ENCODE assay signal across 8 cellular contexts in genomic region chr10:5623081-5623748, GRCh38. TPM values are rescaled to one million over a fixed set of nuclear protein-coding genes. Genes with fewer than 3 reads are reported as not detected.
A peak's percentile ranks its signal among the peaks of the same experiment; 100 is the strongest.
DNase-seq lines count a peak whose midpoint lies in the region; ATAC-seq and TF ChIP-seq lines count a peak whose summit lies in the region.

No MANE protein-coding gene starts in this region.

- no peaks in the 10 kb centered on the region for H3K79me2 ChIP-seq in neural progenitor cell (ENCODE audit: low read depth)

- TF ChIP-seq POLR2A in IMR-90 (IDR thresholded peaks at IDR 0.05; ENCODE audit: low read depth, low read length) (0 out of 2 replicates have a peak, but pooled peaks have one; percentile 44), stomach (IDR thresholded peaks at IDR 0.05) (no peak)

- no peaks in the 10 kb centered on the region for H3K36me3 Mint-ChIP-seq in neural progenitor cell

- peak overlapping the region; percentile 66; the same call in 1 of the 2 replicates for H2BK20ac ChIP-seq in IMR-90 (ENCODE audit: low read depth, low read length)

- H3K27me3 ChIP-seq in IMR-90 (ENCODE audit: control insufficient read depth, insufficient read depth, low read length) (no peaks in the 10 kb centered on the region), neural progenitor cell (no peaks in the 10 kb centered on the region), stomach (no peaks in the 10 kb centered on the region)

- peak overlapping the region; percentile 86; the same call in 1 of the 2 replicates for H3K4ac ChIP-seq in IMR-90 (ENCODE audit: low read depth, low read length)

- no peaks in the 10 kb centered on the region for H3K9me1 ChIP-seq in IMR-90 (ENCODE audit: insufficient read depth, low read length)

- no peaks in the 10 kb centered on the region for H3K79me1 ChIP-seq in IMR-90 (ENCODE audit: low read depth in 1 of 2, low read length in 2 of 2)

- H2AK5ac ChIP-seq in IMR-90 (ENCODE audit: low read depth, low read length) = peak overlapping the region; percentile 77

- in situ Hi-C loops in IMR-90 (cut with MboI; ENCODE audit: low sequenced_read_pairs) = loop anchor here (5.0 to 25.0 kb wide), 2 partner anchors 181 to 786 kb away; partner anchors contain the start of gene AKR1E2

- peak overlapping the region; percentile 77 for H2AK9ac ChIP-seq in IMR-90 (replicated peaks; ENCODE audit: low read depth, low read length, poor library complexity)

- H3K4me1 ChIP-seq in IMR-90 (ENCODE audit: control insufficient read depth, insufficient read depth, low read length) = peaks cover 2% of the 10 kb centered on the region
- no peaks in the 10 kb centered on the region for H3K4me1 ChIP-seq in neural progenitor cell
- H3K4me1 ChIP-seq in stomach = peaks cover 6 to 56% (median 32%) of the 10 kb centered on the region in 4 donors

- dilution Hi-C loops in IMR-90 (cut with HindIII; ENCODE audit: low sequenced_read_pairs, unreplicated experiment) = no loop called here

- no peak for TF ChIP-seq EP300 in stomach (IDR thresholded peaks at IDR 0.05)

- H3K23ac ChIP-seq in IMR-90 (ENCODE audit: low read depth, low read length) = no peak overlapping the region

- peak; percentile 99 for TF ChIP-seq RAD21 in IMR-90 (IDR thresholded peaks at IDR 0.05; ENCODE audit: low read length)

- H3K27ac ChIP-seq in IMR-90 (ENCODE audit: insufficient read depth, low read length) (peak overlapping the region; percentile 34; the same call in 1 of the 2 replicates), neural progenitor cell (no peak overlapping the region), stomach (peak overlapping the region in 3 of 5 donors; percentile 49 to 70 (median 59))

- H4K5ac ChIP-seq in IMR-90 (ENCODE audit: low read depth, low read length) = peak overlapping the region; percentile 88

- peak; percentile 95 for ATAC-seq in GM21576 (IDR thresholded peaks at IDR 0.05; ENCODE audit: unreplicated experiment)
- peak; percentile 99 for ATAC-seq in IMR-90 (ENCODE audit: low read depth)

- H3K9me3 ChIP-seq in IMR-90 (ENCODE audit: control insufficient read depth, insufficient read depth, low read length) = no peaks in the 10 kb centered on the region
- H3K9me3 ChIP-seq in neural progenitor cell (ENCODE audit: low read depth) = no peaks in the 10 kb centered on the region
- H3K9me3 ChIP-seq in stomach = no peaks in the 10 kb centered on the region

- H3K9me3 Mint-ChIP-seq in neural progenitor cell = no peaks in the 10 kb centered on the region

- peaks cover 2% of the 10 kb centered on the region for H3K27me3 Mint-ChIP-seq in neural progenitor cell (ENCODE audit: insufficient read depth, low read depth)

- H3K4me3 ChIP-seq in IMR-90 (ENCODE audit: insufficient read depth, low read depth, low read length) (no peak overlapping the region), fibroblast of the aortic adventitia (ENCODE audit: low read depth, low read length) (no peak overlapping the region), neural progenitor cell (no peak overlapping the region), stomach (no peak overlapping the region)

- no TSS peak for BruUV-seq in IMR-90 (replicated peaks; lab: Mats Ljungman, UMichigan)

- POLR2A ChIA-PET in IMR-90 (lab: Charles Lee; ENCODE audit: unreplicated experiment) = no interaction called here

- peak overlapping the region; percentile 94 for H2BK120ac ChIP-seq in IMR-90 (ENCODE audit: low read depth, low read length)

- H4K91ac ChIP-seq in IMR-90 (ENCODE audit: insufficient read depth, low read depth, low read length) = peak overlapping the region; percentile 64

- H4K20me1 ChIP-seq in IMR-90 (ENCODE audit: insufficient read depth, low read length) (no peaks in the 10 kb centered on the region), neural progenitor cell (ENCODE audit: low read depth) (no peaks in the 10 kb centered on the region)

- H2BK15ac ChIP-seq in IMR-90 (ENCODE audit: low read depth, low read length) = no peak overlapping the region

- H3K4me1 Mint-ChIP-seq in neural progenitor cell = peaks cover 20% of the 10 kb centered on the region

- H2AFZ ChIP-seq in IMR-90 (replicated peaks; ENCODE audit: low read length, poor library complexity) (peak overlapping the region; percentile 91), neural progenitor cell (replicated peaks) (peak overlapping the region; percentile 54)

- DNase-seq in Daoy (ENCODE audit: low read depth) (peak; percentile 86), IMR-90 (peak; percentile 74), RPMI7951 (ENCODE audit: low read depth) (peak; percentile 91), fibroblast of the aortic adventitia (ENCODE audit: low read depth) (peak; percentile 80), neural progenitor cell (ENCODE audit: low spot score) (peak; percentile 93), stomach (peak; percentile 95)
- peak; percentile 56 to 66 for DNase-seq in activated T-helper 1 cell treated with anti-CD3 and anti-CD28 coated beads, Interleukin-2, amount 50 U/mL, for 16 hours (ENCODE audit: low read depth in 1 of 2, low spot score in 1 of 2)

- H3K27ac Mint-ChIP-seq in neural progenitor cell = no peak overlapping the region

- CTCF ChIA-PET in IMR-90 (lab: Yijun Ruan, JAX) = interaction anchor here (0.6 to 2.9 kb wide), 26 partner anchors 8 to 1933 kb away, joined by 3 to 48 read pairs (median 4); no protein-coding TSS in a partner anchor

- H3K18ac ChIP-seq in IMR-90 (ENCODE audit: low read depth, low read length) = peak overlapping the region; percentile 25; the same call in 1 of the 2 replicates

- intact Hi-C loops in IMR-90 (cut with micrococcal nuclease) (loop anchor here (1.0 to 10.0 kb wide), 6 partner anchors 76 to 806 kb away; no protein-coding TSS in a partner anchor), stomach (cut with DNase I; ENCODE audit: low total_unique reads) (no loop called here)

- peak; percentile 90 for TF ChIP-seq CTCF in IMR-90 (conservative IDR thresholded peaks at IDR 0.05; ENCODE audit: low read depth, low read length)
- TF ChIP-seq CTCF in fibroblast of the aortic adventitia (IDR thresholded peaks at IDR 0.05; ENCODE audit: insufficient read depth, low read length) = peak; percentile 95
- TF ChIP-seq CTCF in neural progenitor cell (IDR thresholded peaks at IDR 0.05) = peak; percentile 94
- peak in 5 of 7 experiments; percentile 83 to 94 (median 85) for TF ChIP-seq CTCF in stomach (IDR thresholded peaks at IDR 0.05)

- 2% methylated on average over 15 of the region's 19 CpGs; no CpG with 5 or more reads in 1 of the 2 experiments for WGBS in IMR-90 (ENCODE audit: extremely low coverage in 2 of 2, insufficient read length in 1 of 2), 2 experiments
- WGBS in stomach, 5 donors = 14 to 26% (median 17%) methylated on average over 9 to 19 of the region's 19 CpGs

- H3F3A ChIP-seq in neural progenitor cell (ENCODE audit: low read depth) = no peaks in the 10 kb centered on the region

- no peak overlapping the region for H3K56ac ChIP-seq in IMR-90 (ENCODE audit: extremely low read depth, insufficient read depth, low read length)

- peak overlapping the region; percentile 58 for H3K9ac ChIP-seq in IMR-90 (ENCODE audit: low read depth, low read length)
- no peak overlapping the region for H3K9ac ChIP-seq in neural progenitor cell

- H3K4me2 ChIP-seq in IMR-90 (ENCODE audit: low read depth, low read length) (no peak overlapping the region; the same call in 1 of the 2 replicates), neural progenitor cell (no peak overlapping the region)

- peak overlapping the region; percentile 81 for H2BK5ac ChIP-seq in IMR-90 (ENCODE audit: low read depth, low read length, poor library complexity, severe bottlenecking)

- H3K14ac ChIP-seq in IMR-90 (replicated peaks; ENCODE audit: low read depth, low read length) = peak overlapping the region; percentile 82; the same call in 1 of the 2 replicates

- H3K36me3 ChIP-seq in IMR-90 (ENCODE audit: control insufficient read depth, insufficient read depth, low read length) = no peaks in the 10 kb centered on the region
- no peaks in the 10 kb centered on the region for H3K36me3 ChIP-seq in neural progenitor cell
- H3K36me3 ChIP-seq in stomach = no peaks in the 10 kb centered on the region

- peak overlapping the region; percentile 60 to 92; a peak in 3 of 4 replicates for H4K8ac ChIP-seq in IMR-90 (ENCODE audit: low read depth in 2 of 2, low read length in 2 of 2)

- H3K4me3 Mint-ChIP-seq in neural progenitor cell = no peak overlapping the region

TF ChIP-seq in IMR-90, 13 proteins besides CTCF, POLR2A, EP300 and RAD21 (continues in another document):
- TF ChIP-seq ELK1 (IDR thresholded peaks at IDR 0.05; ENCODE audit: borderline replicate concordance, low read depth, low read length) (no peak), RCOR1 (IDR thresholded peaks at IDR 0.05; ENCODE audit: insufficient replicate concordance, low read length) (peak; percentile 59), MAZ (IDR thresholded peaks at IDR 0.05; ENCODE audit: borderline replicate concordance, low read depth, low read length) (no peak), MAFK (IDR thresholded peaks at IDR 0.05; ENCODE audit: low read depth, low read length) (no peak), MXI1 (IDR thresholded peaks at IDR 0.05; ENCODE audit: borderline replicate concordance, low read depth, low read length) (no peak), NFE2L2 (IDR thresholded peaks at IDR 0.05; ENCODE audit: low read depth, low read length) (no peak), CEBPB (IDR thresholded peaks at IDR 0.05; ENCODE audit: low read depth, low read length) (no peak)

RNA-seq across cellular contexts. Expression of gene ASB13, which starts 43.2 kb away (rescaled TPM):
- 11.2 and 13.3 TPM in 2 replicates for total RNA-seq in Daoy (2014; rRNA removed; shearing (Covaris generic))
- 6.3 and 6.4 TPM in 2 replicates for total RNA-seq in IMR-90 (2012; rRNA removed)
- 3.9 and 4.6 TPM in 2 replicates for polyA plus RNA-seq in IMR-90 (2012; rRNA removed)
- polyA plus RNA-seq in IMR-90 (2012; cell fraction: cytosol; rRNA removed) = 3.7 and 5.1 TPM in 2 replicates
- polyA plus RNA-seq in IMR-90 (2012; cell fraction: nucleus; rRNA removed; ENCODE audit: low replicate concordance) = 3.2 and 5.1 TPM in 2 replicates
- total RNA-seq in RPMI7951 (2014; rRNA removed; shearing (Covaris generic)) = 11.5 and 11.7 TPM in 2 replicates
- 8.4 and 17.1 TPM in 2 replicates for total RNA-seq in fibroblast of the aortic adventitia (ENCODE audit: low replicate concordance)
- 15.0 and 18.1 TPM in 2 replicates for total RNA-seq in neural progenitor cell (ENCODE audit: low replicate concordance)
- total RNA-seq in stomach = 10 to 100 TPM in 4 of 5 donors, under 1 TPM in 1; 0.89 to 15.6 (median 14.1) TPM
- 10 to 100 TPM; 21.2 to 27.5 (median 25.1) TPM for polyA plus RNA-seq in stomach
